Comparison of ENCODE assay signal across 8 cellular contexts in genomic region chr20:44211177-44212039, GRCh38. TPM values are rescaled to one million over a fixed set of nuclear protein-coding genes. Genes with fewer than 3 reads are reported as not detected.
A peak's percentile ranks its signal among the peaks of the same experiment; 100 is the strongest.
DNase-seq lines count a peak whose midpoint lies in the region; ATAC-seq and TF ChIP-seq lines count a peak whose summit lies in the region.

No MANE protein-coding gene starts in this region.

- TF ChIP-seq CTCF in WI38 (IDR thresholded peaks at IDR 0.05; ENCODE audit: low read depth, low read length) (no peak), fibroblast of villous mesenchyme (IDR thresholded peaks at IDR 0.05; ENCODE audit: insufficient read depth, low read depth, low read length) (no peak)

- DNase-seq in DMS153 treated with DMSO at 0.1 percent for 48 hours (lab: John Stamatoyannopoulos, UW; ENCODE audit: unreplicated experiment) (peak; percentile 33), DMS153 (lab: John Stamatoyannopoulos, UW) (no peak), fibroblast of villous mesenchyme (ENCODE audit: low read depth) (peak; percentile 41), pons (ENCODE audit: low spot score) (peak; percentile 55), iPS-NIHi7 (ENCODE audit: extremely low spot score) (no peak), NCI-H774 (lab: John Stamatoyannopoulos, UW) (no peak)

- H3K4me3 ChIP-seq in WI38 (ENCODE audit: low read depth, low read length), result peak overlapping the region; percentile 99
- H3K4me3 ChIP-seq in fibroblast of villous mesenchyme (ENCODE audit: low read depth, low read length), result peak overlapping the region; percentile 79

- peak; percentile 13 for ATAC-seq in HG03097 (IDR thresholded peaks at IDR 0.05; ENCODE audit: low FRiP score, unreplicated experiment)

RNA-seq across cellular contexts. Expression of gene OSER1, which starts 0.8 kb away (rescaled TPM):
- 28.7 and 45.8 TPM in 2 replicates for total RNA-seq in fibroblast of villous mesenchyme

RNA-seq across cellular contexts. Expression of gene JPH2, which starts 24.4 kb away (rescaled TPM):
- 37.4 and 50.5 TPM in 2 replicates for total RNA-seq in fibroblast of villous mesenchyme

RNA-seq across cellular contexts. Expression of gene GDAP1L1, which starts 35.7 kb away (rescaled TPM):
- not detected in 2 replicates for total RNA-seq in fibroblast of villous mesenchyme

Comparison
In these comparisons a context has a peak if more than half of its experiments do, and no peak if none do; other contexts are left out.
1. DNase-seq: peak in DMS153 treated with DMSO at 0.1 percent for 48 hours (single experiment), fibroblast of villous mesenchyme (single experiment) and pons (single experiment); none in DMS153 (single experiment), iPS-NIHi7 (single experiment) and NCI-H774 (single experiment).